In the genomic region with DNA sequence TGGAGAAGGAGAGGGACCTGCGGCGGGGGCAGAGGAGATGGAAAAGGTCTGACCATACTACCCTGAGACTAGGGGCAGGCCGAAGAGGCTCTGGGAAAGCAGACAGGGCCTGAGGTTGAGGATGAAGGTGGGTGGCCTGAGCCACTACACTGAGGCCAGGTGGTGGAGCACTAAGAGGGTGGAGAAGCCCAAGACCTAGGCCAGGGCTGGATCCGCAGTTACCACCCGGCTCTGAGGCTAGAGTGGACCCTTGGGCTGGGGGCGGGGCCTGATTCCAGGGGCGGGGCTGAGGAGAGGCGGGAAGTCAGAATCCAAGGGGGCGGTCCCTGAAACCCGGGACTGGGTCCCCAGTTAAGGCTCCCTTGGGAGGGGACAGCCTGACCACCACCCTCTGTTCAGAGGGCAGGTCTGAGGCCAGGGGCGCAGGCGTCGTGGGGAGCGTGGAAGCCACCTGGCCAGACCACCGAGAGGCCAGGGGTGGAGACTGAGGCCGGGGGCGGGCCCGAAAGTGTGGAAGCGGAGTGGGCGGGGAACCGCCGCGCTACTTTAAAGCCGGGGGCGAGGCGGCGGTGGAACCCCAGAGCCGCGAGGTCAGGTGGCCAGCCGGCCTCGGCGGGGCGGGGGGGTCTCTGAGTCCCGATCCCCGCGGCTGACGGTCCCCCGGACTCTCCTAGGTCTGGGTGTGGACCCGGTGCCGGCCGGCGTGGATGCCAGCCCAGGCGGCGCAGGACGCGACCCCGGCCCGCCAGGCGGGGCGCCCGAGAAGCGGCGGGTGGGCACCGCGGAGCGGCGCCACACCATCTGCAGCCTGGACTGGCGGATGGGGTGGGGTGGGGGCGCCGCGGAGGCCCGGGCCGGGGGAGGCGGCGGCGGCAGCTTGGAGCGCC, we compare ENCODE assay signal across 8 cellular contexts. TPM values are rescaled to one million over a fixed set of nuclear protein-coding genes. Genes with fewer than 3 reads are reported as not detected.
DNase-seq lines count a peak whose midpoint lies in the region; ATAC-seq and TF ChIP-seq lines count a peak whose summit lies in the region.

No MANE protein-coding gene starts in this region.

- peak overlapping the region; percentile 29 for H3K27ac Mint-ChIP-seq in Calu3 (ENCODE audit: unreplicated experiment)
- H3K27ac Mint-ChIP-seq in IgD-negative memory B cell, result peak overlapping the region in 1 of 3 donors; percentile 20
- no peak overlapping the region for H3K27ac Mint-ChIP-seq in activated naive CD4-positive, alpha-beta T cell treated with anti-CD3 and anti-CD28 coated beads, Interleukin-2, amount 50 U/mL, for 72 hours

- H3K4me1 Mint-ChIP-seq in Calu3 (ENCODE audit: low read depth, unreplicated experiment) (no peaks in the 10 kb centered on the region), IgD-negative memory B cell (peaks cover 11 to 12% (median 11%) of the 10 kb centered on the region in 3 donors)

- H3K9ac ChIP-seq in iPS-18a (ENCODE audit: low read length), result peak overlapping the region; percentile 24

- H3K4me1 ChIP-seq in iPS-18a (ENCODE audit: control insufficient read depth, low read depth, low read length), result peaks cover 13% of the 10 kb centered on the region

- peak overlapping the region; percentile 88 for H3K4me3 Mint-ChIP-seq in Calu3 (ENCODE audit: low read depth, unreplicated experiment)
- peak overlapping the region; percentile 9 to 95 (median 81) for H3K4me3 Mint-ChIP-seq in IgD-negative memory B cell

- intact Hi-C loops in Calu3 (cut with micrococcal nuclease; ENCODE audit: unreplicated experiment) (no loop called here), posterior vena cava (cut with DNase I) (no loop called here)

- no TSS peak for BruUV-seq in Calu3 (replicated peaks; lab: Mats Ljungman, UMichigan)

- POLR2A ChIA-PET in RWPE1 (lab: Yijun Ruan, JAX; ENCODE audit: low non-redundant PET), result no interaction called here

- H3K36me3 ChIP-seq in iPS-18a (ENCODE audit: control insufficient read depth, low read depth, low read length), result no peaks in the 10 kb centered on the region

- H3K27ac ChIP-seq in RWPE1 (no peak overlapping the region), iPS-18a (ENCODE audit: low read length) (no peak overlapping the region)

- DNase-seq in Calu3 (peak; percentile 95), RWPE1 (ENCODE audit: low spot score) (peak; percentile 91), posterior vena cava (ENCODE audit: low spot score) (no peak)
- peak in 1 of 2 donors; percentile 57 for DNase-seq in activated naive CD4-positive, alpha-beta T cell treated with anti-CD3 and anti-CD28 coated beads, Interleukin-2, amount 50 U/mL, for 72 hours (ENCODE audit: low spot score in 2 of 2)
- DNase-seq in stimulated activated CD4-positive, alpha-beta T cell treated with anti-CD3 and anti-CD28 coated beads, Interleukin-15, amount 100 ng/mL, for 1 hour (ENCODE audit: low read depth in 1 of 2, low spot score in 1 of 2), result peak; percentile 7 to 29

- CTCF ChIA-PET in Calu3 (lab: Charles Lee), result interaction anchor here (0.7 to 1.9 kb wide), 20 partner anchors 8 to 182 kb away, joined by 3 to 13 read pairs (median 4); a partner anchor contains a TSS
- CTCF ChIA-PET in RWPE1 (lab: Yijun Ruan, JAX), result interaction anchor here (0.8 to 3.7 kb wide), 12 partner anchors 8 to 195 kb away, joined by 3 to 47 read pairs (median 4); no protein-coding TSS in a partner anchor

- no peaks in the 10 kb centered on the region for H3K9me3 ChIP-seq in iPS-18a (ENCODE audit: control insufficient read depth, low read depth, low read length)

- peaks cover 13% of the 10 kb centered on the region for H3K27me3 ChIP-seq in iPS-18a (ENCODE audit: control insufficient read depth, insufficient read depth, low read length)

- TF ChIP-seq CTCF in Calu3 (IDR thresholded peaks at IDR 0.05; ENCODE audit: unreplicated experiment) (no peak), RWPE1 (conservative IDR thresholded peaks at IDR 0.05; ENCODE audit: low read depth) (no peak)

- ATAC-seq in activated naive CD4-positive, alpha-beta T cell treated with anti-CD3 and anti-CD28 coated beads, Interleukin-2, amount 50 U/mL, for 72 hours, result peak; percentile 71 to 74
- no peak for ATAC-seq in GM19035 (IDR thresholded peaks at IDR 0.05; ENCODE audit: unreplicated experiment)

- H3K27me3 Mint-ChIP-seq in Calu3 (ENCODE audit: unreplicated experiment) (peaks cover 95% of the 10 kb centered on the region), IgD-negative memory B cell (peaks cover 57% of the 10 kb centered on the region)

- peak overlapping the region; percentile 50 for H3K4me3 ChIP-seq in iPS-18a (ENCODE audit: low read length)

- H3K9me3 Mint-ChIP-seq in Calu3 (ENCODE audit: low read depth, unreplicated experiment) (no peaks in the 10 kb centered on the region), IgD-negative memory B cell (no peaks in the 10 kb centered on the region)
- no peaks in the 10 kb centered on the region for H3K9me3 Mint-ChIP-seq in activated naive CD4-positive, alpha-beta T cell treated with anti-CD3 and anti-CD28 coated beads, Interleukin-2, amount 50 U/mL, for 72 hours

- H3K36me3 Mint-ChIP-seq in Calu3 (ENCODE audit: insufficient read depth, unreplicated experiment), result peaks cover 13% of the 10 kb centered on the region
- peaks cover 2% of the 10 kb centered on the region for H3K36me3 Mint-ChIP-seq in IgD-negative memory B cell
- peaks cover 5% of the 10 kb centered on the region in 2 donors for H3K36me3 Mint-ChIP-seq in activated naive CD4-positive, alpha-beta T cell treated with anti-CD3 and anti-CD28 coated beads, Interleukin-2, amount 50 U/mL, for 72 hours

RNA-seq across cellular contexts. Expression of a gene that starts 8.3 kb away (rescaled TPM):
- total RNA-seq in Calu3 (2022), result not detected in 2 replicates
- polyA plus RNA-seq in IgD-negative memory B cell, result not detected
- total RNA-seq in activated naive CD4-positive, alpha-beta T cell treated with anti-CD3 and anti-CD28 coated beads, Interleukin-2, amount 50 U/mL, for 72 hours, result not detected
- 1 to 10 TPM; 6.8 to 9.7 TPM for total RNA-seq in posterior vena cava

RNA-seq across cellular contexts. Expression of a gene that starts 33.5 kb away (rescaled TPM):
- total RNA-seq in Calu3 (2022) (not detected in 2 replicates), posterior vena cava (10 to 100 TPM; 12.7 to 26.9 TPM)
- polyA plus RNA-seq in IgD-negative memory B cell, result 52.0 TPM
- under 1 TPM in 1 of 2 donors, not detected in 1; 0.16 TPM for total RNA-seq in activated naive CD4-positive, alpha-beta T cell treated with anti-CD3 and anti-CD28 coated beads, Interleukin-2, amount 50 U/mL, for 72 hours

RNA-seq across cellular contexts. Expression of a gene that starts 50.6 kb away (rescaled TPM):
- total RNA-seq in Calu3 (2022) (not detected in 2 replicates), posterior vena cava (not detected)
- not detected for polyA plus RNA-seq in IgD-negative memory B cell
- under 1 TPM in 1 of 2 donors, not detected in 1; 0.09 TPM for total RNA-seq in activated naive CD4-positive, alpha-beta T cell treated with anti-CD3 and anti-CD28 coated beads, Interleukin-2, amount 50 U/mL, for 72 hours

Comparison
In these comparisons a context has a peak if more than half of its experiments do, and no peak if none do; other contexts are left out.
1. RNA of a gene that starts 33.5 kb away (total RNA-seq): 12.7 to 26.9 TPM in posterior vena cava; 0.16 TPM in activated naive CD4-positive, alpha-beta T cell treated with anti-CD3 and anti-CD28 coated beads, Interleukin-2, amount 50 U/mL, for 72 hours and not detected in Calu3; every median in the first group is over 10 times any median in the second.